ENCODE assay signal across 9 cellular contexts in the genomic region with DNA sequence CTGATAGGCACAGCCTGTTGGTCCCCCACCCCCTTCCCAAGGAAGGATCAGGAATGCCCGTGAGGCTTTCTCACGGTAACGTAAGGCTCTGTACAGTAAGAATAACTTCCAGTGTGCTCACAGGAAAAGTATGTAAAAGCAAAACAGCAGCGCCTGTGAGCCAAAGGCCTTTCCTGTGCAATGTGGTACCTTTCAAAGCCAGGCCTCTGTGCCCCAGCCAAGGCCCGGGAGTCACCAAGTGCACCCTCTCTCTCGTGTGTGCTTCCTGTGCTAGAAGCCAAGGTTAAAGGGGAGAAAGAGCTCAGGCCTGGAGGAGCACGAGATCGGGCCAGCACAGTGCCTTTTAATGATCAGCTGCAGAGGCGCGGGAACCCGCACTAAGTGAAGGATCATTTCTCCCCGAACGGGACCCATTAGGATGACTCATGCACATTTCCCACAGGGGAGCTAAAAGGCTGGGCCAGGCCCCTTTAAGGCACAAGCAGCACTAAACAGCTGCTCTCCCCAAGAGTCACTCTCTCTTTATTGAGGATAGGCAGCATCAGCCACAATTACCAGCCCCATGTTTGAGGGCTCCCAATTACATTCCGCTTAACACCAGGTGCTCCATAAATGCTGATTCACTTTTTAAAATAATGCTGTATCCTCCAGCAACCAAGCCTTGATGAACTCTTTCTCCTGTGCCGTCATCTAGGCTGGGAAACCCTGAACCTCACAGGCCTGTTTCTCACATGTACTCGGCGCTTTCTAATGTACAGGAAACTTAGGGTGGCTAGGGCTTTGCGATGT. TPM values are rescaled to one million over a fixed set of nuclear protein-coding genes. Genes with fewer than 3 reads are reported as not detected.
DNase-seq lines count a peak whose midpoint lies in the region; ATAC-seq and TF ChIP-seq lines count a peak whose summit lies in the region.
"Had no signal": no experiment of that assay in that cellular context is flagged by ENCODE, and none has a peak within 500 bp of the region (broad histone marks: within the 10 kb centered on the region; RNA-seq: fewer than 3 reads in every experiment).

No MANE protein-coding gene starts in this region.

- peak overlapping the region; percentile 93 for H3K27ac ChIP-seq in smooth muscle cell (ENCODE audit: low read depth)
- H3K27ac ChIP-seq: C4-2B had no signal

- DNase-seq in NCI-H524 (lab: John Stamatoyannopoulos, UW) (peak; percentile 44 to 70), NCI-H524 treated with DMSO at 0.1 percent for 48 hours (lab: John Stamatoyannopoulos, UW) (no peak), left cardiac atrium (peak; percentile 60), smooth muscle cell (lab: John Stamatoyannopoulos, UW; ENCODE audit: unreplicated experiment) (no peak), NCI-H2196 treated with DMSO at 0.1 percent for 48 hours (lab: John Stamatoyannopoulos, UW; ENCODE audit: unreplicated experiment) (no peak), midbrain (lab: John Stamatoyannopoulos, UW) (no peak)

- no peaks in the 10 kb centered on the region for H3K27me3 ChIP-seq in smooth muscle cell (ENCODE audit: low read depth)

- intact Hi-C loops in left cardiac atrium (cut with DNase I), result no loop called here

- peaks cover 67% of the 10 kb centered on the region for H3K79me2 ChIP-seq in smooth muscle cell (ENCODE audit: low read depth)

- H3K4me1 ChIP-seq in smooth muscle cell (ENCODE audit: low read depth), result peaks cover 44% of the 10 kb centered on the region

- peak overlapping the region; percentile 73 for H3K4me2 ChIP-seq in smooth muscle cell

- H3F3A ChIP-seq in smooth muscle cell (ENCODE audit: low read depth), result peaks cover 31% of the 10 kb centered on the region

- ATAC-seq in SK-N-SH treated with all-trans-retinoic acid at 6 μM for 48 hours (peak; percentile 88), left cardiac atrium (peak; percentile 56 to 64), GM21515 (IDR thresholded peaks at IDR 0.05; ENCODE audit: unreplicated experiment) (no peak)

- H3K4me3 ChIP-seq in smooth muscle cell, result no peak overlapping the region

- H4K20me1 ChIP-seq in smooth muscle cell (ENCODE audit: low read depth), result peaks cover 79% of the 10 kb centered on the region

- peak overlapping the region; percentile 80 for H3K9ac ChIP-seq in smooth muscle cell (ENCODE audit: low read depth)

- 18% methylated on average over 18 of the region's 18 CpGs for WGBS in smooth muscle cell (ENCODE audit: low lambda C conversion rate)

- H3K36me3 ChIP-seq in smooth muscle cell (ENCODE audit: low read depth), result no peaks in the 10 kb centered on the region

- no peaks in the 10 kb centered on the region for H3K9me3 ChIP-seq in smooth muscle cell (replicated peaks; ENCODE audit: low read depth)

- no peak for TF ChIP-seq CTCF in smooth muscle cell (IDR thresholded peaks at IDR 0.05; ENCODE audit: borderline replicate concordance, insufficient read depth, poor library complexity, severe bottlenecking)

- no peak overlapping the region for H2AFZ ChIP-seq in smooth muscle cell (ENCODE audit: low read depth)

TF ChIP-seq in SK-N-SH treated with all-trans-retinoic acid at 6 μM for 48 hours, 23 proteins besides CTCF, POLR2A, EP300 and RAD21:
- TF ChIP-seq RARB (CRISPR knock-in tag; IDR thresholded peaks at IDR 0.05), result no peak
- TF ChIP-seq, protein P1, sequence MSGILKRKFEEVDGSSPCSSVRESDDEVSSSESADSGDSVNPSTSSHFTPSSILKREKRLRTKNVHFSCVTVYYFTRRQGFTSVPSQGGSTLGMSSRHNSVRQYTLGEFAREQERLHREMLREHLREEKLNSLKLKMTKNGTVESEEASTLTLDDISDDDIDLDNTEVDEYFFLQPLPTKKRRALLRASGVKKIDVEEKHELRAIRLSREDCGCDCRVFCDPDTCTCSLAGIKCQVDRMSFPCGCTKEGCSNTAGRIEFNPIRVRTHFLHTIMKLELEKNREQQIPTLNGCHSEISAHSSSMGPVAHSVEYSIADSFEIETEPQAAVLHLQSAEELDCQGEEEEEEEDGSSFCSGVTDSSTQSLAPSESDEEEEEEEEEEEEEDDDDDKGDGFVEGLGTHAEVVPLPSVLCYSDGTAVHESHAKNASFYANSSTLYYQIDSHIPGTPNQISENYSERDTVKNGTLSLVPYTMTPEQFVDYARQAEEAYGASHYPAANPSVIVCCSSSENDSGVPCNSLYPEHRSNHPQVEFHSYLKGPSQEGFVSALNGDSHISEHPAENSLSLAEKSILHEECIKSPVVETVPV (CRISPR knock-in tag; IDR thresholded peaks at IDR 0.05), result 0 out of 2 replicates have a peak, but pooled peaks have one; percentile 10
- no peak for TF ChIP-seq TOX (CRISPR knock-in tag; IDR thresholded peaks at IDR 0.05; ENCODE audit: borderline replicate concordance)
- peak; percentile 71 for TF ChIP-seq ISL1 (CRISPR knock-in tag; IDR thresholded peaks at IDR 0.05)
- no peak for TF ChIP-seq ZC3H10 (CRISPR knock-in tag; IDR thresholded peaks at IDR 0.05)

RNA-seq across cellular contexts. Expression of gene SHB, which starts 42.8 kb away (rescaled TPM):
- total RNA-seq in left cardiac atrium (10 to 100 TPM; 20.3 to 34.6 TPM), smooth muscle cell (14.3 and 16.4 TPM in 2 replicates)
- 32.4 and 35.0 TPM in 2 replicates for polyA plus RNA-seq in smooth muscle cell

Comparison
In these comparisons a context has a peak if more than half of its experiments do, and no peak if none do; other contexts are left out.
1. DNase-seq: peak in NCI-H524 (2 of 2) and left cardiac atrium (single experiment); none in NCI-H524 treated with DMSO at 0.1 percent for 48 hours (single experiment), smooth muscle cell (single experiment), NCI-H2196 treated with DMSO at 0.1 percent for 48 hours (single experiment) and midbrain (single experiment).